In genomic region chr3:122074621-122075265, GRCh38 we compare ENCODE assay signal across 9 cellular contexts. TPM values are rescaled to one million over a fixed set of nuclear protein-coding genes. Genes with fewer than 3 reads are reported as not detected.
A peak's percentile ranks its signal among the peaks of the same experiment; 100 is the strongest.
DNase-seq lines count a peak whose midpoint lies in the region; ATAC-seq, FAIRE-seq and TF ChIP-seq lines count a peak whose summit lies in the region.
"Had no signal": no experiment of that assay in that cellular context is flagged by ENCODE, and none has a peak within 500 bp of the region (broad histone marks: within the 10 kb centered on the region; RNA-seq: fewer than 3 reads in every experiment).

No MANE protein-coding gene starts in this region.

- H3K27me3 ChIP-seq in MM.1S (replicated peaks; ENCODE audit: insufficient read depth, low read length) (no peaks in the 10 kb centered on the region), dorsolateral prefrontal cortex (peaks cover 0 to 12% (median 0%) of the 10 kb centered on the region in 45 donors)

- DNase-seq in MM.1S = peak; percentile 66
- peak; percentile 74 for DNase-seq in kidney
- DNase-seq in NCI-H345 treated with DMSO at 0.1 percent for 48 hours (lab: John Stamatoyannopoulos, UW; ENCODE audit: unreplicated experiment) = no peak
- no peak for DNase-seq in NCI-H1436 (lab: John Stamatoyannopoulos, UW)
- DNase-seq in foreskin fibroblast = no peak
- no peak for DNase-seq in dorsolateral prefrontal cortex

- H2AFZ ChIP-seq in MM.1S (ENCODE audit: low read length) = peak overlapping the region; percentile 31

- no peaks in the 10 kb centered on the region for H3K9me2 ChIP-seq in MM.1S (replicated peaks; ENCODE audit: insufficient read depth, low read length)

- H3K4me2 ChIP-seq in MM.1S (ENCODE audit: low read depth, low read length) = peak overlapping the region; percentile 96

- ATAC-seq in GM18502 (IDR thresholded peaks at IDR 0.05; ENCODE audit: poor library complexity, unreplicated experiment) (peak; percentile 68), GM21717 (IDR thresholded peaks at IDR 0.05; ENCODE audit: unreplicated experiment) (peak; percentile 44)

- TF ChIP-seq CTCF in MM.1S (IDR thresholded peaks at IDR 0.05; ENCODE audit: low read length) (no peak), kidney (IDR thresholded peaks at IDR 0.05; ENCODE audit: borderline replicate concordance, extremely low read depth, insufficient read depth) (no peak), foreskin fibroblast (IDR thresholded peaks at IDR 0.05; ENCODE audit: low read depth, low read length) (no peak), dorsolateral prefrontal cortex (IDR thresholded peaks at IDR 0.05 in 54 of 56, conservative IDR thresholded peaks at IDR 0.05 in 2 of 56; ENCODE audit: low read depth in 1 of 56, partially characterized antibody in 56 of 56) (no peak)

- H3F3A ChIP-seq in MM.1S (ENCODE audit: insufficient read depth, low read length) = peaks cover 43% of the 10 kb centered on the region

- H3K9me3 ChIP-seq in MM.1S (replicated peaks; ENCODE audit: insufficient read depth, low read length) (no peaks in the 10 kb centered on the region), kidney (ENCODE audit: control insufficient read depth in 1 of 2, low read length in 2 of 2) (no peaks in the 10 kb centered on the region)

- H3K79me2 ChIP-seq in MM.1S (ENCODE audit: low read length) = peaks cover 79% of the 10 kb centered on the region

- no peaks in the 10 kb centered on the region for H4K20me1 ChIP-seq in MM.1S (ENCODE audit: insufficient read depth, low read length)

- H3K27ac ChIP-seq in MM.1S (ENCODE audit: low read length) (peak overlapping the region; percentile 68; the same call in 1 of the 2 replicates), kidney (ENCODE audit: low read depth in 2 of 2, low read length in 2 of 2) (no peak overlapping the region), dorsolateral prefrontal cortex (peak overlapping the region in 1 of 59 donors; percentile 34)

- intact Hi-C loops in kidney (cut with DNase I) (no loop called here), dorsolateral prefrontal cortex (cut with DNase I) (no loop called here)

- no peaks in the 10 kb centered on the region for H3K36me3 ChIP-seq in MM.1S (replicated peaks; ENCODE audit: insufficient read depth, low read length)
- no peaks in the 10 kb centered on the region for H3K36me3 ChIP-seq in kidney (ENCODE audit: control insufficient read depth in 1 of 2, insufficient read depth in 2 of 2, low read length in 2 of 2)

- H3K4me1 ChIP-seq in MM.1S (ENCODE audit: low read length) (peaks cover 42% of the 10 kb centered on the region), kidney (ENCODE audit: control insufficient read depth in 1 of 2, insufficient read depth in 1 of 2, low read depth in 1 of 2, low read length in 2 of 2) (no peaks in the 10 kb centered on the region)

- FAIRE-seq in kidney (lab: Jason Lieb, UNC) = no peak
- FAIRE-seq: H1 had no signal

- H3K9ac ChIP-seq in MM.1S (ENCODE audit: low read length) = peak overlapping the region; percentile 24; the same call in 1 of the 2 replicates
- no peak overlapping the region for H3K9ac ChIP-seq in kidney (ENCODE audit: low read length in 2 of 2)

- peak overlapping the region; percentile 7; the same call in 1 of the 2 replicates for H3K4me3 ChIP-seq in MM.1S (ENCODE audit: low read length)
- no peak overlapping the region for H3K4me3 ChIP-seq in kidney (ENCODE audit: low read length in 2 of 2)
- no peak overlapping the region for H3K4me3 ChIP-seq in foreskin fibroblast (ENCODE audit: low read depth in 1 of 2, low read length in 2 of 2)
- no peak overlapping the region for H3K4me3 ChIP-seq in dorsolateral prefrontal cortex

RNA-seq across cellular contexts. Expression of gene CD86, which starts 19.6 kb away (rescaled TPM):
- total RNA-seq in kidney (6.3 TPM), dorsolateral prefrontal cortex (10 to 100 TPM in 6 of 120 experiments, 1 to 10 TPM in 113, under 1 TPM in 1; 0.95 to 13.5 (median 3.9) TPM)
- polyA plus RNA-seq in kidney (ENCODE audit: insufficient read depth, low read depth, low replicate concordance) = 1.3 TPM

RNA-seq across cellular contexts. Expression of gene ILDR1, which starts 52.7 kb away (rescaled TPM):
- total RNA-seq in kidney (17.7 TPM), dorsolateral prefrontal cortex (under 1 TPM in 5 of 120 experiments, not detected in 115; 0.17 to 0.37 (median 0.29) TPM)
- 11.9 TPM for polyA plus RNA-seq in kidney (ENCODE audit: insufficient read depth, low read depth, low replicate concordance)

Comparison
In these comparisons a context has a peak if more than half of its experiments do, and no peak if none do; other contexts are left out.
1. DNase-seq: peak in MM.1S (single experiment) and kidney (single experiment); none in NCI-H345 treated with DMSO at 0.1 percent for 48 hours (single experiment), NCI-H1436 (single experiment), foreskin fibroblast (0 of 2) and dorsolateral prefrontal cortex (0 of 10).
2. RNA of gene ILDR1, which starts 52.7 kb away (total RNA-seq): 17.7 TPM in kidney (single experiment); 0.17 to 0.37 TPM in dorsolateral prefrontal cortex; every median in the first group is over 10 times any median in the second.